In genomic region chr15:43901485-43901884, GRCh38 we compare ENCODE assay signal across 21 cellular contexts.
DNase-seq lines count a peak whose midpoint lies in the region; ATAC-seq, FAIRE-seq and TF ChIP-seq lines count a peak whose summit lies in the region.
"Had no signal": no experiment of that assay in that cellular context is flagged by ENCODE, and none has a peak within 500 bp of the region (broad histone marks: within the 10 kb centered on the region; RNA-seq: fewer than 3 reads in every experiment).

No MANE protein-coding gene starts in this region.

- FAIRE-seq in astrocyte (lab: Jason Lieb, UNC) (no peak), GM19239 (lab: Jason Lieb, UNC) (no peak)
- FAIRE-seq: A549 had no signal

- no peaks in the 10 kb centered on the region for H3K9me3 Mint-ChIP-seq in astrocyte (ENCODE audit: unreplicated experiment)
- H3K9me3 Mint-ChIP-seq in activated T-helper 1 cell treated with anti-CD3 and anti-CD28 coated beads, Interleukin-12 subunit alpha, Interleukin-12 subunit beta, Interleukin-2, Interleukin-4 antibody, amounts not matched to agents 30 ng/mL and 10 ng/mL and 1 ng/mL, durations not matched to agents 14 hours and 24 hours and 36 hours = no peaks in the 10 kb centered on the region

- H3K36me3 Mint-ChIP-seq in astrocyte (ENCODE audit: low read depth, unreplicated experiment) = peaks cover 37% of the 10 kb centered on the region
- H3K36me3 Mint-ChIP-seq in activated T-helper 1 cell treated with anti-CD3 and anti-CD28 coated beads, Interleukin-12 subunit alpha, Interleukin-12 subunit beta, Interleukin-2, Interleukin-4 antibody, amounts not matched to agents 30 ng/mL and 10 ng/mL and 1 ng/mL, durations not matched to agents 14 hours and 24 hours and 36 hours (ENCODE audit: low read depth) = no peaks in the 10 kb centered on the region
- H3K36me3 Mint-ChIP-seq: CD14-positive monocyte had no signal

- H3K4me1 ChIP-seq in astrocyte (ENCODE audit: insufficient read depth, low read length) (peaks cover 3% of the 10 kb centered on the region), mesodermal cell (ENCODE audit: control insufficient read depth, insufficient read depth, low read length, poor library complexity, severe bottlenecking) (peaks cover 25% of the 10 kb centered on the region)

- 81% methylated on average over 6 to 8 of the region's 10 CpGs for WGBS in mesodermal cell (ENCODE audit: insufficient coverage in 2 of 2), 2 experiments

- no peaks in the 10 kb centered on the region for H4K20me1 ChIP-seq in astrocyte (ENCODE audit: insufficient read depth, low read length)

- H3K4me3 ChIP-seq in AG04450 (ENCODE audit: low read depth, low read length) (no peak overlapping the region), astrocyte (ENCODE audit: insufficient read depth, low read depth, low read length) (no peak overlapping the region), mesodermal cell (ENCODE audit: extremely low read depth, insufficient read depth, low read length, poor library complexity, severe bottlenecking) (no peak overlapping the region)
- H3K4me3 ChIP-seq: A549 had no signal

- no peaks in the 10 kb centered on the region for H3K79me2 ChIP-seq in astrocyte (ENCODE audit: insufficient read depth, low read length)

- no peaks in the 10 kb centered on the region for H3K27me3 ChIP-seq in AG04450 (ENCODE audit: control insufficient read depth, insufficient read depth, low read length)
- no peaks in the 10 kb centered on the region for H3K27me3 ChIP-seq in astrocyte (ENCODE audit: insufficient read depth, low read length)

- H3K4me2 ChIP-seq in astrocyte (ENCODE audit: low read length) = no peak overlapping the region
- H3K4me2 ChIP-seq: A549 had no signal

- H3K9ac ChIP-seq in astrocyte (ENCODE audit: low read length) = no peak overlapping the region

- intact Hi-C loops in activated T-helper 1 cell treated with anti-CD3 and anti-CD28 coated beads, Interleukin-12 subunit alpha, Interleukin-12 subunit beta, Interleukin-2, Interleukin-4 antibody, amounts not matched to agents 30 ng/mL and 10 ng/mL and 1 ng/mL, durations not matched to agents 14 hours and 24 hours and 36 hours (cut with micrococcal nuclease) = no loop called here

- H3K36me3 ChIP-seq in astrocyte (ENCODE audit: insufficient read depth, low read length) = peaks cover 2% of the 10 kb centered on the region
- no peaks in the 10 kb centered on the region for H3K36me3 ChIP-seq in mesodermal cell (ENCODE audit: control insufficient read depth, insufficient read depth, low read length)

- ATAC-seq in GM18858 (IDR thresholded peaks at IDR 0.05; ENCODE audit: unreplicated experiment) = no peak
- ATAC-seq: A549, PC-3 had no signal

- H3K4me3 Mint-ChIP-seq in astrocyte (ENCODE audit: unreplicated experiment) = no peak overlapping the region
- no peak overlapping the region for H3K4me3 Mint-ChIP-seq in activated T-helper 1 cell treated with anti-CD3 and anti-CD28 coated beads, Interleukin-12 subunit alpha, Interleukin-12 subunit beta, Interleukin-2, Interleukin-4 antibody, amounts not matched to agents 30 ng/mL and 10 ng/mL and 1 ng/mL, durations not matched to agents 14 hours and 24 hours and 36 hours
- H3K4me3 Mint-ChIP-seq: CD14-positive monocyte had no signal

- no peaks in the 10 kb centered on the region for H3K27me3 Mint-ChIP-seq in astrocyte (ENCODE audit: low read depth, unreplicated experiment)
- no peaks in the 10 kb centered on the region for H3K27me3 Mint-ChIP-seq in activated T-helper 1 cell treated with anti-CD3 and anti-CD28 coated beads, Interleukin-12 subunit alpha, Interleukin-12 subunit beta, Interleukin-2, Interleukin-4 antibody, amounts not matched to agents 30 ng/mL and 10 ng/mL and 1 ng/mL, durations not matched to agents 14 hours and 24 hours and 36 hours (ENCODE audit: insufficient read depth)

- POLR2A ChIA-PET in AG04450 (lab: Yijun Ruan, JAX) = no interaction called here

- H3K9me3 ChIP-seq in AG04450 (ENCODE audit: control insufficient read depth, insufficient read depth, low read length) = no peaks in the 10 kb centered on the region
- no peaks in the 10 kb centered on the region for H3K9me3 ChIP-seq in astrocyte (ENCODE audit: insufficient read depth, low read depth, low read length)
- no peaks in the 10 kb centered on the region for H3K9me3 ChIP-seq in mesodermal cell (ENCODE audit: control insufficient read depth, low read length)
- H3K9me3 ChIP-seq: A549 had no signal

- DNase-seq in AG04450 (ENCODE audit: low read depth, low spot score) (no peak), ELF-1 (ENCODE audit: low read depth, low spot score) (peak; percentile 14), astrocyte (ENCODE audit: low read depth) (no peak), GM19239 (ENCODE audit: insufficient read length, low spot score) (no peak)
- DNase-seq in activated T-helper 1 cell treated with anti-CD3 and anti-CD28 coated beads, Interleukin-12 subunit alpha, Interleukin-12 subunit beta, Interleukin-2, Interleukin-4 antibody, amounts not matched to agents 30 ng/mL and 10 ng/mL and 1 ng/mL, durations not matched to agents 14 hours and 24 hours and 36 hours (ENCODE audit: low spot score) = no peak
- DNase-seq: AML-193, COR-L47, GDM1, GOT3, NCI-H1092 treated with DMSO at 0.1 percent for 48 hours, NCI-H146, NCI-H2081, NCI-H2171 treated with DMSO at 0.1 percent for 48 hours, NCI-H748 treated with DMSO at 0.1 percent for 48 hours, PC-3, RPMI8226, SHP77 treated with DMSO at 0.1 percent for 48 hours had no signal

- H3K27ac Mint-ChIP-seq in astrocyte (ENCODE audit: unreplicated experiment) = peak overlapping the region; percentile 53
- no peak overlapping the region for H3K27ac Mint-ChIP-seq in activated T-helper 1 cell treated with anti-CD3 and anti-CD28 coated beads, Interleukin-12 subunit alpha, Interleukin-12 subunit beta, Interleukin-2, Interleukin-4 antibody, amounts not matched to agents 30 ng/mL and 10 ng/mL and 1 ng/mL, durations not matched to agents 14 hours and 24 hours and 36 hours

- peak overlapping the region; percentile 2 for H3K27ac ChIP-seq in AG04450 (ENCODE audit: low read depth, low read length)
- no peak overlapping the region for H3K27ac ChIP-seq in astrocyte (ENCODE audit: low read depth, low read length)
- H3K27ac ChIP-seq in mesodermal cell (ENCODE audit: low read depth, low read length, severe bottlenecking) = peak overlapping the region; percentile 73

- no peak overlapping the region for H2AFZ ChIP-seq in astrocyte (ENCODE audit: low read depth, low read length)

- peaks cover 8% of the 10 kb centered on the region for H3K4me1 Mint-ChIP-seq in astrocyte (ENCODE audit: low read depth, unreplicated experiment)
- H3K4me1 Mint-ChIP-seq in activated T-helper 1 cell treated with anti-CD3 and anti-CD28 coated beads, Interleukin-12 subunit alpha, Interleukin-12 subunit beta, Interleukin-2, Interleukin-4 antibody, amounts not matched to agents 30 ng/mL and 10 ng/mL and 1 ng/mL, durations not matched to agents 14 hours and 24 hours and 36 hours (ENCODE audit: low read depth) = no peaks in the 10 kb centered on the region

- TF ChIP-seq CTCF in AG04450 (IDR thresholded peaks at IDR 0.05; ENCODE audit: low read depth, low read length) = no peak
- no peak for TF ChIP-seq CTCF in astrocyte (IDR thresholded peaks at IDR 0.05; ENCODE audit: insufficient read depth, low read depth, low read length)

- CTCF ChIA-PET in AG04450 (lab: Charles Lee) = interaction anchor here (3.9 to 4.5 kb wide), 2 partner anchors 164 to 317 kb away, joined by 61 to 72 read pairs; no protein-coding TSS in a partner anchor
